ENCODE assay signal across 9 cellular contexts in genomic region chr13:21326155-21327030, GRCh38.
DNase-seq lines count a peak whose midpoint lies in the region; ATAC-seq and TF ChIP-seq lines count a peak whose summit lies in the region.
"Had no signal": no experiment of that assay in that cellular context is flagged by ENCODE, and none has a peak within 500 bp of the region (broad histone marks: within the 10 kb centered on the region; RNA-seq: fewer than 3 reads in every experiment).

No MANE protein-coding gene starts in this region.

- peak; percentile 47 for ATAC-seq in body of pancreas
- no peak for ATAC-seq in GM21423 (IDR thresholded peaks at IDR 0.05; ENCODE audit: unreplicated experiment)
- ATAC-seq in GM19452 (IDR thresholded peaks at IDR 0.05; ENCODE audit: unreplicated experiment), result no peak

- H3K4me3 ChIP-seq in body of pancreas (peak overlapping the region in 1 of 2 donors; percentile 47), iPS-11a (ENCODE audit: low read depth, low read length) (peak overlapping the region; percentile 38), retinal pigment epithelial cell (ENCODE audit: low read length) (peak overlapping the region; percentile 44)

- H3K27me3 ChIP-seq in body of pancreas, result no peaks in the 10 kb centered on the region

- DNase-seq in activated T-cell treated with anti-CD3 and anti-CD28 coated beads, Interleukin-2, amount 50 U/mL, for 1 hour, result peak; percentile 41
- DNase-seq in activated T-cell treated with anti-CD3 and anti-CD28 coated beads for 4 hours, result no peak
- peak in 2 of 4 donors; percentile 28 to 48 for DNase-seq in body of pancreas
- DNase-seq in retinal pigment epithelial cell (ENCODE audit: low read depth), result peak; percentile 40
- DNase-seq in SIG-M5 (lab: John Stamatoyannopoulos, UW), result no peak

- H3K4me1 ChIP-seq in body of pancreas, result no peaks in the 10 kb centered on the region

- no peaks in the 10 kb centered on the region for H3K36me3 ChIP-seq in body of pancreas (replicated peaks in 1 of 2; ENCODE audit: insufficient read depth in 1 of 2, low read depth in 2 of 2)

- TF ChIP-seq POLR2A in body of pancreas (IDR thresholded peaks at IDR 0.05), result no peak

- WGBS in body of pancreas, 2 donors, result 38 to 45% methylated on average over 49 to 52 of the region's 52 CpGs

- TF ChIP-seq CTCF in body of pancreas (IDR thresholded peaks at IDR 0.05), result peak in 1 of 7 experiments; percentile 5
- no peak for TF ChIP-seq CTCF in retinal pigment epithelial cell (conservative IDR thresholded peaks at IDR 0.05; ENCODE audit: low read depth, low read length)

- H3K9me3 ChIP-seq in body of pancreas, result no peaks in the 10 kb centered on the region

- H3K27ac ChIP-seq in body of pancreas, result no peak overlapping the region
- H3K27ac ChIP-seq: VCaP had no signal

- intact Hi-C loops in body of pancreas (cut with DNase I), result no loop called here

Comparison
In these comparisons a context has a peak if more than half of its experiments do, and no peak if none do; other contexts are left out.
1. DNase-seq: peak in activated T-cell treated with anti-CD3 and anti-CD28 coated beads, Interleukin-2, amount 50 U/mL, for 1 hour (single experiment) and retinal pigment epithelial cell (single experiment); none in activated T-cell treated with anti-CD3 and anti-CD28 coated beads for 4 hours (single experiment) and SIG-M5 (single experiment).